8 cellular contexts compared by ENCODE assay signal in the genomic region with DNA sequence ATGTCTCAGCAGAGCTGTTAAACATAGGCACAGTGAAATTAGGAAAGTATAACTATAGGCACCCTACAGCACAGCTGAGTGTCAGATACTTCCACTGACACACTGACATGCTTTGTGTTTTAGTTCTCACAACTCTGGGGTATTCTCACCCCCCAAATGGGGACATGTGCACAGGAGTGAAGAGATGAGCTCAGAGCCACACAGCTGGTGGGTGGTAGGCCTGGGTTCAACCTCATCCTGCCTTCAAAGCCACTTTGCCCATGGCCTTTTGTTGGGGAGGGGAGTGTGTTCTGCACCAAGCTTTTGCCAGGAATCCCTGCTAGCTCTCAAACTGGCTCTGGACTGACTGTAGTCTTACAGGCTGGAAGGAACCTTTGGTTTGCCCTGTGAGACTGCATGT. TPM values are rescaled to one million over a fixed set of nuclear protein-coding genes. Genes with fewer than 3 reads are reported as not detected.
DNase-seq lines count a peak whose midpoint lies in the region; ATAC-seq and TF ChIP-seq lines count a peak whose summit lies in the region.

No MANE protein-coding gene starts in this region.

- ATAC-seq in GM18867 (IDR thresholded peaks at IDR 0.05; ENCODE audit: unreplicated experiment): no peak

- H4K20me1 ChIP-seq in MM.1S (ENCODE audit: insufficient read depth, low read length): 0 out of 2 replicates have a peak, but pooled peaks cover 5% of the 10 kb centered on the region

- H2AFZ ChIP-seq in MM.1S (ENCODE audit: low read length): no peak overlapping the region

- H3K4me3 ChIP-seq in Caco-2 (ENCODE audit: low read depth, low read length) (no peak overlapping the region; the same call in 1 of the 2 replicates), MM.1S (ENCODE audit: low read length) (peak overlapping the region; percentile 91; the same call in 1 of the 2 replicates), coronary artery (peak overlapping the region; percentile 81)

- POLR2A ChIA-PET in Caco-2 (lab: Charles Lee): interaction anchor here (2.5 kb wide), 1 partner anchor 54 kb away, joined by 9 read pairs; a partner anchor contains a TSS

- H3K36me3 Mint-ChIP-seq in Caco-2 (ENCODE audit: insufficient read depth, unreplicated experiment): peaks cover 67% of the 10 kb centered on the region
- peaks cover 12% of the 10 kb centered on the region for H3K36me3 Mint-ChIP-seq in osteocyte (ENCODE audit: unreplicated experiment)

- H3K4me1 ChIP-seq in Caco-2: peaks cover 13% of the 10 kb centered on the region
- peaks cover 16% of the 10 kb centered on the region for H3K4me1 ChIP-seq in MM.1S (ENCODE audit: low read length)

- intact Hi-C loops in Caco-2 (cut with micrococcal nuclease; ENCODE audit: unreplicated experiment): loop anchor here (2.0 kb wide), 1 partner anchor 55 kb away; a partner anchor contains a TSS

- peaks cover 96% of the 10 kb centered on the region for H3K79me2 ChIP-seq in MM.1S (ENCODE audit: low read length)

- CTCF ChIA-PET in Caco-2 (lab: Charles Lee): no interaction called here

- H3K27ac Mint-ChIP-seq in Caco-2 (ENCODE audit: unreplicated experiment) (no peak overlapping the region), osteocyte (ENCODE audit: unreplicated experiment) (no peak overlapping the region)

- peak overlapping the region; percentile 73 for H3K9ac ChIP-seq in MM.1S (ENCODE audit: low read length)

- no peaks in the 10 kb centered on the region for H3K27me3 Mint-ChIP-seq in Caco-2 (ENCODE audit: insufficient read depth, unreplicated experiment)
- H3K27me3 Mint-ChIP-seq in osteocyte (ENCODE audit: unreplicated experiment): no peaks in the 10 kb centered on the region

- no peak for TF ChIP-seq CTCF in Caco-2 (IDR thresholded peaks at IDR 0.05; ENCODE audit: insufficient read depth in 1 of 2, low read depth in 1 of 2, low read length in 1 of 2, severe bottlenecking in 1 of 2, unreplicated experiment in 1 of 2)
- TF ChIP-seq CTCF in MM.1S (IDR thresholded peaks at IDR 0.05; ENCODE audit: low read length): no peak
- TF ChIP-seq CTCF in coronary artery (IDR thresholded peaks at IDR 0.05): no peak
- no peak for TF ChIP-seq CTCF in osteocyte (IDR thresholded peaks at IDR 0.05)

- no TSS peak for BruUV-seq in Caco-2 (replicated peaks; lab: Mats Ljungman, UMichigan)

- no peaks in the 10 kb centered on the region for H3K27me3 ChIP-seq in Caco-2 (replicated peaks; ENCODE audit: control insufficient read depth, insufficient read depth, low read length)
- no peaks in the 10 kb centered on the region for H3K27me3 ChIP-seq in MM.1S (replicated peaks; ENCODE audit: insufficient read depth, low read length)

- H3K9me2 ChIP-seq in MM.1S (replicated peaks; ENCODE audit: insufficient read depth, low read length): no peaks in the 10 kb centered on the region

- H3K4me3 Mint-ChIP-seq in Caco-2 (ENCODE audit: unreplicated experiment): peak overlapping the region; percentile 15
- H3K4me3 Mint-ChIP-seq in osteocyte (ENCODE audit: unreplicated experiment): peak overlapping the region; percentile 38

- DNase-seq in Caco-2: no peak
- no peak for DNase-seq in MM.1S
- DNase-seq in coronary artery (ENCODE audit: low spot score): no peak
- no peak for DNase-seq in osteocyte (ENCODE audit: extremely low spot score, unreplicated experiment)
- no peak for DNase-seq in stimulated activated naive CD4-positive, alpha-beta T cell treated with Interleukin-2 at 50 U/mL for 16 hours (lab: John Stamatoyannopoulos, UW)
- DNase-seq in NCI-H345 treated with DMSO at 0.1 percent for 48 hours (lab: John Stamatoyannopoulos, UW; ENCODE audit: unreplicated experiment): no peak
- DNase-seq in occipital lobe (lab: John Stamatoyannopoulos, UW): no peak

- H3K9me3 Mint-ChIP-seq in Caco-2 (ENCODE audit: unreplicated experiment) (no peaks in the 10 kb centered on the region), osteocyte (ENCODE audit: unreplicated experiment) (no peaks in the 10 kb centered on the region)

- peaks cover 14% of the 10 kb centered on the region for H3F3A ChIP-seq in MM.1S (ENCODE audit: insufficient read depth, low read length)

- peak overlapping the region; percentile 89; the same call in 1 of the 2 replicates for H3K4me2 ChIP-seq in MM.1S (ENCODE audit: low read depth, low read length)

- peaks cover 2% of the 10 kb centered on the region for H3K4me1 Mint-ChIP-seq in Caco-2 (ENCODE audit: low read depth, unreplicated experiment)
- H3K4me1 Mint-ChIP-seq in osteocyte (ENCODE audit: unreplicated experiment): peaks cover 43% of the 10 kb centered on the region

- peak overlapping the region; percentile 13; the same call in 1 of the 2 replicates for H3K27ac ChIP-seq in MM.1S (ENCODE audit: low read length)
- no peak overlapping the region for H3K27ac ChIP-seq in coronary artery

- H3K36me3 ChIP-seq in Caco-2 (ENCODE audit: control insufficient read depth, insufficient read depth, low read length) (peaks cover 4% of the 10 kb centered on the region; the same call in 1 of the 2 replicates), MM.1S (replicated peaks; ENCODE audit: insufficient read depth, low read length) (peaks cover 3% of the 10 kb centered on the region)

- H3K9me3 ChIP-seq in Caco-2 (no peaks in the 10 kb centered on the region), MM.1S (replicated peaks; ENCODE audit: insufficient read depth, low read length) (no peaks in the 10 kb centered on the region)

RNA-seq across cellular contexts. Expression of a gene that starts 1.7 kb away (rescaled TPM):
- total RNA-seq in Caco-2 (2022) (37.9 and 41.3 TPM in 2 replicates), osteocyte (49.8 and 55.5 TPM in 2 replicates), occipital lobe (25.3 TPM)

RNA-seq across cellular contexts. Expression of a gene that starts 31.7 kb away (rescaled TPM):
- total RNA-seq in Caco-2 (2022) (66.1 and 78.6 TPM in 2 replicates), osteocyte (45.1 and 50.1 TPM in 2 replicates), occipital lobe (4.4 TPM)

RNA-seq across cellular contexts. Expression of a gene that starts 54.1 kb away (rescaled TPM):
- total RNA-seq in Caco-2 (2022): 11.4 and 11.6 TPM in 2 replicates
- 9.5 and 15.4 TPM in 2 replicates for total RNA-seq in osteocyte
- total RNA-seq in occipital lobe: 3.3 TPM
